9 cellular contexts compared by ENCODE assay signal in genomic region chr21:25501996-25502665, GRCh38.
DNase-seq lines count a peak whose midpoint lies in the region; ATAC-seq lines count a peak whose summit lies in the region.
"Had no signal": no experiment of that assay in that cellular context is flagged by ENCODE, and none has a peak within 500 bp of the region (broad histone marks: within the 10 kb centered on the region; RNA-seq: fewer than 3 reads in every experiment).

No MANE protein-coding gene starts in this region.

- H3K36me3 Mint-ChIP-seq in activated CD4-positive, alpha-beta memory T cell treated with anti-CD3 and anti-CD28 coated beads for 36 hours = peaks cover 35% of the 10 kb centered on the region
- no peaks in the 10 kb centered on the region for H3K36me3 Mint-ChIP-seq in effector memory CD8-positive, alpha-beta T cell (ENCODE audit: insufficient read depth)
- peaks cover 0 to 3% (median 0%) of the 10 kb centered on the region in 3 donors for H3K36me3 Mint-ChIP-seq in immature natural killer cell

- H3K27ac Mint-ChIP-seq in activated CD4-positive, alpha-beta memory T cell treated with anti-CD3 and anti-CD28 coated beads for 36 hours = peak overlapping the region; percentile 87
- no peak overlapping the region for H3K27ac Mint-ChIP-seq in effector memory CD8-positive, alpha-beta T cell
- H3K27ac Mint-ChIP-seq in immature natural killer cell = no peak overlapping the region

- DNase-seq in activated CD4-positive, alpha-beta memory T cell treated with anti-CD3 and anti-CD28 coated beads for 36 hours = peak; percentile 84
- DNase-seq in stimulated activated CD4-positive, alpha-beta T cell treated with anti-CD3 and anti-CD28 coated beads, Interleukin-4, amount 100 ng/mL, for 24 hours = peak; percentile 77
- DNase-seq in effector memory CD8-positive, alpha-beta T cell = no peak
- no peak for DNase-seq in immature natural killer cell
- no peak for DNase-seq in A172 (ENCODE audit: low spot score)
- no peak for DNase-seq in posterior vena cava (ENCODE audit: low spot score)

- CTCF ChIA-PET in activated CD4-positive, alpha-beta memory T cell treated with anti-CD3 and anti-CD28 coated beads for 36 hours (lab: Charles Lee) = interaction anchor here (0.9 to 1.0 kb wide), 2 partner anchors 9 to 14 kb away, joined by 3 read pairs; no protein-coding TSS in a partner anchor

- peak overlapping the region; percentile 39 for H3K4me3 Mint-ChIP-seq in activated CD4-positive, alpha-beta memory T cell treated with anti-CD3 and anti-CD28 coated beads for 36 hours
- no peak overlapping the region for H3K4me3 Mint-ChIP-seq in effector memory CD8-positive, alpha-beta T cell
- no peak overlapping the region for H3K4me3 Mint-ChIP-seq in immature natural killer cell
- H3K4me3 Mint-ChIP-seq: neural crest cell had no signal

- ATAC-seq in GM19043 (IDR thresholded peaks at IDR 0.05; ENCODE audit: low read depth, unreplicated experiment) (peak; percentile 57), HG03060 (IDR thresholded peaks at IDR 0.05; ENCODE audit: low read depth, unreplicated experiment) (peak; percentile 54)
- no peak for ATAC-seq in effector memory CD8-positive, alpha-beta T cell (replicated peaks)

- POLR2A ChIA-PET in activated CD4-positive, alpha-beta memory T cell treated with anti-CD3 and anti-CD28 coated beads for 36 hours (lab: Charles Lee) = interaction anchor here (1.0 to 3.5 kb wide), 17 partner anchors 10 to 78 kb away, joined by 3 to 30 read pairs (median 6); no protein-coding TSS in a partner anchor

- intact Hi-C loops in activated CD4-positive, alpha-beta memory T cell treated with anti-CD3 and anti-CD28 coated beads for 36 hours (cut with micrococcal nuclease) = loop anchor here (1.0 kb wide), 9 partner anchors 8 to 106 kb away; no protein-coding TSS in a partner anchor
- intact Hi-C loops in posterior vena cava (cut with DNase I) = no loop called here

- peaks cover 17% of the 10 kb centered on the region for H3K9me3 Mint-ChIP-seq in activated CD4-positive, alpha-beta memory T cell treated with anti-CD3 and anti-CD28 coated beads for 36 hours
- no peaks in the 10 kb centered on the region for H3K9me3 Mint-ChIP-seq in effector memory CD8-positive, alpha-beta T cell
- H3K9me3 Mint-ChIP-seq in immature natural killer cell = peaks cover 0 to 5% (median 0%) of the 10 kb centered on the region in 6 donors

- no peaks in the 10 kb centered on the region for H3K27me3 Mint-ChIP-seq in activated CD4-positive, alpha-beta memory T cell treated with anti-CD3 and anti-CD28 coated beads for 36 hours
- H3K27me3 Mint-ChIP-seq in effector memory CD8-positive, alpha-beta T cell = peaks cover 12 to 13% of the 10 kb centered on the region in 2 donors
- H3K27me3 Mint-ChIP-seq in immature natural killer cell (ENCODE audit: low read depth in 3 of 3) = peaks cover 0 to 3% (median 1%) of the 10 kb centered on the region in 3 donors

- H3K4me1 Mint-ChIP-seq in activated CD4-positive, alpha-beta memory T cell treated with anti-CD3 and anti-CD28 coated beads for 36 hours (ENCODE audit: low read depth) = peaks cover 57% of the 10 kb centered on the region
- peaks cover 0 to 3% of the 10 kb centered on the region in 2 donors for H3K4me1 Mint-ChIP-seq in effector memory CD8-positive, alpha-beta T cell (ENCODE audit: low read depth in 2 of 2)
- peaks cover 3 to 8% of the 10 kb centered on the region in 2 donors for H3K4me1 Mint-ChIP-seq in immature natural killer cell
- H3K4me1 Mint-ChIP-seq: neural crest cell had no signal

Comparison
In these comparisons a context has a peak if more than half of its experiments do, and no peak if none do; other contexts are left out.
1. DNase-seq: peak in activated CD4-positive, alpha-beta memory T cell treated with anti-CD3 and anti-CD28 coated beads for 36 hours (single experiment) and stimulated activated CD4-positive, alpha-beta T cell treated with anti-CD3 and anti-CD28 coated beads, Interleukin-4, amount 100 ng/mL, for 24 hours (single experiment); none in effector memory CD8-positive, alpha-beta T cell (0 of 3), immature natural killer cell (0 of 3), A172 (single experiment) and posterior vena cava (single experiment).